In genomic region chr3:174462908-174463307, GRCh38 we compare ENCODE assay signal across 21 cellular contexts.
DNase-seq lines count a peak whose midpoint lies in the region; ATAC-seq, FAIRE-seq and TF ChIP-seq lines count a peak whose summit lies in the region.
"Had no signal": no experiment of that assay in that cellular context is flagged by ENCODE, and none has a peak within 500 bp of the region (broad histone marks: within the 10 kb centered on the region; RNA-seq: fewer than 3 reads in every experiment).

No MANE protein-coding gene starts in this region.

- no peaks in the 10 kb centered on the region for H3K36me3 Mint-ChIP-seq in astrocyte (ENCODE audit: low read depth, unreplicated experiment)
- H3K36me3 Mint-ChIP-seq in activated CD8-positive, alpha-beta T cell treated with anti-CD3 and anti-CD28 coated beads for 36 hours (ENCODE audit: low read depth), result no peaks in the 10 kb centered on the region
- H3K36me3 Mint-ChIP-seq: CD14-positive monocyte; CD8-positive, alpha-beta T cell had no signal

- no peak overlapping the region for H3K4me3 Mint-ChIP-seq in astrocyte (ENCODE audit: unreplicated experiment)
- H3K4me3 Mint-ChIP-seq in activated CD8-positive, alpha-beta T cell treated with anti-CD3 and anti-CD28 coated beads for 36 hours, result no peak overlapping the region
- H3K4me3 Mint-ChIP-seq: CD14-positive monocyte; CD8-positive, alpha-beta T cell; HFFc6 had no signal

- DNase-seq in EH (ENCODE audit: low read depth) (peak; percentile 38), astrocyte (ENCODE audit: low read depth) (no peak), brain pericyte (ENCODE audit: low read depth, low spot score) (peak; percentile 56), testis (no peak), iPS-NIHi7 (ENCODE audit: extremely low spot score) (no peak), NCI-H526 (lab: John Stamatoyannopoulos, UW) (no peak)
- DNase-seq in activated CD8-positive, alpha-beta T cell treated with anti-CD3 and anti-CD28 coated beads for 36 hours, result no peak
- DNase-seq: 8988T; Calu3; CD8-positive, alpha-beta T cell; DMS79 treated with DMSO at 0.1 percent for 48 hours; EL; GM23248; HCEC 1CT; HFFc6 had no signal

- H3K4me1 ChIP-seq in HEK293 (ENCODE audit: control insufficient read depth, insufficient read depth, low read length), result no peaks in the 10 kb centered on the region
- H3K4me1 ChIP-seq in astrocyte (ENCODE audit: insufficient read depth, low read length), result no peaks in the 10 kb centered on the region
- no peaks in the 10 kb centered on the region for H3K4me1 ChIP-seq in testis
- H3K4me1 ChIP-seq: BLaER1 had no signal

- no peak for TF ChIP-seq POLR2A in testis (IDR thresholded peaks at IDR 0.05)

- POLR2A ChIA-PET in HEK293 (lab: Yijun Ruan, JAX), result no interaction called here
- POLR2A ChIA-PET in activated CD8-positive, alpha-beta T cell treated with anti-CD3 and anti-CD28 coated beads for 36 hours (lab: Charles Lee), result no interaction called here

- H3K9me3 Mint-ChIP-seq in astrocyte (ENCODE audit: unreplicated experiment), result peaks cover under 1% of the 10 kb centered on the region
- no peaks in the 10 kb centered on the region for H3K9me3 Mint-ChIP-seq in activated CD8-positive, alpha-beta T cell treated with anti-CD3 and anti-CD28 coated beads for 36 hours
- H3K9me3 Mint-ChIP-seq: CD8-positive, alpha-beta T cell; HFFc6 had no signal

- H3K27ac ChIP-seq in HEK293 (ENCODE audit: extremely low read depth, low read depth, low read length) (no peak overlapping the region), astrocyte (ENCODE audit: low read depth, low read length) (no peak overlapping the region), testis (no peak overlapping the region)
- H3K27ac ChIP-seq: BLaER1, GM23248 had no signal

- no peaks in the 10 kb centered on the region for H3K27me3 ChIP-seq in astrocyte (ENCODE audit: insufficient read depth, low read length)
- H3K27me3 ChIP-seq in testis, result no peaks in the 10 kb centered on the region
- H3K27me3 ChIP-seq: BLaER1 had no signal

- no peak overlapping the region for H3K9ac ChIP-seq in astrocyte (ENCODE audit: low read length)
- H3K9ac ChIP-seq: BLaER1, GM23248 had no signal

- H3K4me2 ChIP-seq in astrocyte (ENCODE audit: low read length), result peak overlapping the region; percentile 7
- H3K4me2 ChIP-seq: BLaER1 had no signal

- H3K27me3 Mint-ChIP-seq in astrocyte (ENCODE audit: low read depth, unreplicated experiment), result no peaks in the 10 kb centered on the region
- no peaks in the 10 kb centered on the region for H3K27me3 Mint-ChIP-seq in activated CD8-positive, alpha-beta T cell treated with anti-CD3 and anti-CD28 coated beads for 36 hours

- H3K27ac Mint-ChIP-seq in astrocyte (ENCODE audit: unreplicated experiment), result no peak overlapping the region
- no peak overlapping the region for H3K27ac Mint-ChIP-seq in activated CD8-positive, alpha-beta T cell treated with anti-CD3 and anti-CD28 coated beads for 36 hours
- H3K27ac Mint-ChIP-seq: CD14-positive monocyte; CD8-positive, alpha-beta T cell; HFFc6 had no signal

- no peak for TF ChIP-seq CTCF in HEK293 (tag by site-specific recombination; IDR thresholded peaks at IDR 0.05)
- TF ChIP-seq CTCF in astrocyte (IDR thresholded peaks at IDR 0.05; ENCODE audit: insufficient read depth, low read depth, low read length), result no peak
- no peak for TF ChIP-seq CTCF in activated CD8-positive, alpha-beta T cell treated with anti-CD3 and anti-CD28 coated beads for 36 hours (IDR thresholded peaks at IDR 0.05)
- no peak for TF ChIP-seq CTCF in testis (IDR thresholded peaks at IDR 0.05)

- no peaks in the 10 kb centered on the region for H3K4me1 Mint-ChIP-seq in astrocyte (ENCODE audit: low read depth, unreplicated experiment)
- H3K4me1 Mint-ChIP-seq in activated CD8-positive, alpha-beta T cell treated with anti-CD3 and anti-CD28 coated beads for 36 hours (ENCODE audit: low read depth), result no peaks in the 10 kb centered on the region
- H3K4me1 Mint-ChIP-seq: CD14-positive monocyte had no signal

- ATAC-seq in activated CD8-positive, alpha-beta T cell treated with anti-CD3 and anti-CD28 coated beads for 36 hours, result no peak
- ATAC-seq: CD8-positive, alpha-beta T cell had no signal

- FAIRE-seq in astrocyte (lab: Jason Lieb, UNC), result no peak
- FAIRE-seq: GM12891, GM19239, H54 had no signal

- no peak overlapping the region for H3K4me3 ChIP-seq in HEK293 (ENCODE audit: low read depth, low read length)
- H3K4me3 ChIP-seq in astrocyte (ENCODE audit: insufficient read depth, low read depth, low read length), result no peak overlapping the region
- H3K4me3 ChIP-seq in testis, result no peak overlapping the region
- H3K4me3 ChIP-seq: BLaER1, GM23248 had no signal

- intact Hi-C loops in activated CD8-positive, alpha-beta T cell treated with anti-CD3 and anti-CD28 coated beads for 36 hours (cut with micrococcal nuclease), result no loop called here
- intact Hi-C loops in testis (cut with DNase I; ENCODE audit: low total_unique reads), result no loop called here

- no peaks in the 10 kb centered on the region for H3K36me3 ChIP-seq in HEK293 (ENCODE audit: control insufficient read depth in 2 of 2, insufficient read depth in 1 of 2, low read length in 2 of 2)
- H3K36me3 ChIP-seq in astrocyte (ENCODE audit: insufficient read depth, low read length), result no peaks in the 10 kb centered on the region
- no peaks in the 10 kb centered on the region for H3K36me3 ChIP-seq in testis (ENCODE audit: low read depth, missing control alignments)
- H3K36me3 ChIP-seq: BLaER1 had no signal

- no peaks in the 10 kb centered on the region for H3K9me3 ChIP-seq in HEK293 (ENCODE audit: control insufficient read depth, insufficient read depth, low read depth, low read length)
- H3K9me3 ChIP-seq in astrocyte (ENCODE audit: insufficient read depth, low read depth, low read length), result no peaks in the 10 kb centered on the region
- no peaks in the 10 kb centered on the region for H3K9me3 ChIP-seq in testis
- H3K9me3 ChIP-seq: BLaER1 had no signal

- H3K79me2 ChIP-seq in astrocyte (ENCODE audit: insufficient read depth, low read length), result no peaks in the 10 kb centered on the region

- CTCF ChIA-PET in HEK293 (lab: Yijun Ruan, JAX), result no interaction called here
- CTCF ChIA-PET in activated CD8-positive, alpha-beta T cell treated with anti-CD3 and anti-CD28 coated beads for 36 hours (lab: Charles Lee), result no interaction called here

- no peaks in the 10 kb centered on the region for H4K20me1 ChIP-seq in astrocyte (ENCODE audit: insufficient read depth, low read length)
- H4K20me1 ChIP-seq: BLaER1 had no signal

- H2AFZ ChIP-seq in astrocyte (ENCODE audit: low read depth, low read length), result no peak overlapping the region
- H2AFZ ChIP-seq: GM23248 had no signal

TF ChIP-seq in HEK293, 187 proteins besides CTCF, POLR2A, EP300 and RAD21:
- TF ChIP-seq ZSCAN30 (tag by site-specific recombination; IDR thresholded peaks at IDR 0.05), result no peak
- 0 out of 2 replicates have a peak, but pooled peaks have one; percentile 18 for TF ChIP-seq PRDM6 (tag by site-specific recombination; IDR thresholded peaks at IDR 0.05)
- TF ChIP-seq ZIC2 (tag by site-specific recombination; IDR thresholded peaks at IDR 0.05), result peak; percentile 88

Comparison
In these comparisons a context has a peak if more than half of its experiments do, and no peak if none do; other contexts are left out.
1. DNase-seq: peak in EH (single experiment) and brain pericyte (single experiment); none in astrocyte (single experiment), activated CD8-positive, alpha-beta T cell treated with anti-CD3 and anti-CD28 coated beads for 36 hours (single experiment), testis (single experiment), iPS-NIHi7 (single experiment) and NCI-H526 (0 of 2).